In the genomic region with DNA sequence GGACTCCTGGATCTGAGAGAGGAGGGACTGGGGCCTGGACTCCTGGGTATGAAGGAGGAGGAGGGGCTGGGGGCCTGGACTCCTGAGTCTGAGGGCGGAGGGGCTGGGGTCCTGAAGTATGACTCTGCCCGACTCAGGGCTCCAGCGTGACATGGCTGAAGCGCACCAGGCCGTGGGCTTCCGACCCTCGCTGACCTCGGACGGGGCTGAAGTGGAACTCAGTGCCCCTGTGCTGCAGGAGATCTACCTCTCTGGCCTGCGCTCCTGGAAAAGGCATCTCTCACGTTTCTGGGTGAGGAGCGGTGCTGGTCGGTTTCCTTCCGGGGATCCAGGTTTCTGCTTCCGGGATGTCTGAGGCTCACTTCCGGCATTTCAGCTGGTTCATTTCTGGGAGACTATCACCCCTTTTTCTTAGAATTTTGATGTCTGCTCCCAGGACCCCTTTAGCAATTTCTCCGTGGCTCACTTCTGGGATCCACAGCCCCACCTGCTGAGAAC, we compare ENCODE assay signal across 11 cellular contexts. TPM values are rescaled to one million over a fixed set of nuclear protein-coding genes. Genes with fewer than 3 reads are reported as not detected.
DNase-seq lines count a peak whose midpoint lies in the region; ATAC-seq and TF ChIP-seq lines count a peak whose summit lies in the region.
"Had no signal": no experiment of that assay in that cellular context is flagged by ENCODE, and none has a peak within 500 bp of the region (broad histone marks: within the 10 kb centered on the region; RNA-seq: fewer than 3 reads in every experiment).

No MANE protein-coding gene starts in this region.

- 86% methylated on average over 7 of the region's 17 CpGs for WGBS in mammary epithelial cell (ENCODE audit: low coverage, missing lambda C conversion rate)
- 70 to 78% (median 76%) methylated on average over 17 of the region's 17 CpGs for WGBS in psoas muscle, 3 donors

- no peak for DNase-seq in activated naive CD4-positive, alpha-beta T cell treated with anti-CD3 and anti-CD28 coated beads, Interleukin-2, amount 10 ng/mL, durations not matched to agents 7 days and 5 days
- DNase-seq in activated naive CD4-positive, alpha-beta T cell treated with anti-CD3 and anti-CD28 coated beads, Interleukin-2, amount 50 U/mL, for 72 hours (ENCODE audit: low spot score in 2 of 2) = no peak
- DNase-seq in astrocyte of the spinal cord (ENCODE audit: low read depth, low spot score) (no peak), uterus (no peak), mammary epithelial cell (no peak), foreskin melanocyte (no peak), psoas muscle (no peak)
- DNase-seq: NCI-H1417 treated with DMSO at 0.1 percent for 48 hours; NK-92 treated with Interleukin-12 subunit alpha and Interleukin-12 subunit beta, amount 100 ng/mL, for 24 hours; stimulated activated naive CD8-positive, alpha-beta T cell treated with anti-CD3 and anti-CD28 coated beads, Interleukin-15, Interleukin-2, amounts not matched to agents 100 U/mL and 50 U/mL, for 24 hours had no signal

- CTCF ChIA-PET in activated naive CD4-positive, alpha-beta T cell treated with anti-CD3 and anti-CD28 coated beads, Interleukin-2, amount 10 ng/mL, durations not matched to agents 7 days and 5 days (lab: Charles Lee) = interaction anchor here (0.8 kb wide), 1 partner anchor 11 kb away, joined by 3 read pairs; no protein-coding TSS in a partner anchor
- CTCF ChIA-PET in mammary epithelial cell (lab: Charles Lee; ENCODE audit: low non-redundant PET) = no interaction called here

- intact Hi-C loops in uterus (cut with DNase I; ENCODE audit: low total_unique reads) (no loop called here), mammary epithelial cell (cut with micrococcal nuclease) (loop anchor here (5.0 kb wide), 1 partner anchor 75 kb away; the partner anchor contains the start of gene AP2A1), psoas muscle (cut with DNase I) (no loop called here)

- peaks cover 2% of the 10 kb centered on the region for H4K20me1 ChIP-seq in mammary epithelial cell (ENCODE audit: insufficient read depth, low read length)

- no peak overlapping the region for H3K9ac ChIP-seq in mammary epithelial cell (ENCODE audit: insufficient read depth, low read length)

- H3K4me2 ChIP-seq in mammary epithelial cell (ENCODE audit: insufficient read depth, low read depth, low read length) = no peak overlapping the region

- peak overlapping the region; percentile 53 for H3K4me3 ChIP-seq in astrocyte of the spinal cord (ENCODE audit: low read depth, low read length)
- H3K4me3 ChIP-seq in uterus = peak overlapping the region in 1 of 2 donors; percentile 44
- no peak overlapping the region for H3K4me3 ChIP-seq in mammary epithelial cell (replicated peaks in 1 of 3; ENCODE audit: insufficient read depth in 1 of 3, low read depth in 2 of 3, low read length in 3 of 3)
- H3K4me3 ChIP-seq in psoas muscle = no peak overlapping the region

- ATAC-seq in activated naive CD4-positive, alpha-beta T cell treated with anti-CD3 and anti-CD28 coated beads, Interleukin-2, amount 50 U/mL, for 72 hours = no peak
- no peak for ATAC-seq in psoas muscle
- ATAC-seq: stimulated activated naive CD8-positive, alpha-beta T cell treated with anti-CD3 and anti-CD28 coated beads, Interleukin-15, Interleukin-2, amounts not matched to agents 100 U/mL and 50 U/mL, for 24 hours had no signal

- no peak overlapping the region for H2AFZ ChIP-seq in mammary epithelial cell (ENCODE audit: low read depth, low read length)

- H3K36me3 Mint-ChIP-seq in activated naive CD4-positive, alpha-beta T cell treated with anti-CD3 and anti-CD28 coated beads, Interleukin-2, amount 10 ng/mL, durations not matched to agents 7 days and 5 days = peaks cover 16% of the 10 kb centered on the region
- no peaks in the 10 kb centered on the region for H3K36me3 Mint-ChIP-seq in activated naive CD4-positive, alpha-beta T cell treated with anti-CD3 and anti-CD28 coated beads, Interleukin-2, amount 50 U/mL, for 72 hours

- H3K27ac Mint-ChIP-seq in activated naive CD4-positive, alpha-beta T cell treated with anti-CD3 and anti-CD28 coated beads, Interleukin-2, amount 10 ng/mL, durations not matched to agents 7 days and 5 days = no peak overlapping the region
- H3K27ac Mint-ChIP-seq in activated naive CD4-positive, alpha-beta T cell treated with anti-CD3 and anti-CD28 coated beads, Interleukin-2, amount 50 U/mL, for 72 hours = no peak overlapping the region

- TF ChIP-seq CTCF in astrocyte of the spinal cord (IDR thresholded peaks at IDR 0.05; ENCODE audit: low read depth, low read length) (no peak), uterus (IDR thresholded peaks at IDR 0.05) (no peak), mammary epithelial cell (conservative IDR thresholded peaks at IDR 0.05 in 1 of 2, IDR thresholded peaks at IDR 0.05 in 1 of 2; ENCODE audit: extremely low read depth in 1 of 2, insufficient read depth in 1 of 2, low read depth in 1 of 2, low read length in 2 of 2) (no peak), psoas muscle (IDR thresholded peaks at IDR 0.05) (no peak)

- no peaks in the 10 kb centered on the region for H3K9me3 ChIP-seq in uterus
- H3K9me3 ChIP-seq in mammary epithelial cell (replicated peaks; ENCODE audit: insufficient read depth, low read length) = no peaks in the 10 kb centered on the region
- H3K9me3 ChIP-seq in psoas muscle = no peaks in the 10 kb centered on the region

- H3K36me3 ChIP-seq in uterus (no peaks in the 10 kb centered on the region), mammary epithelial cell (ENCODE audit: insufficient read depth, low read length) (peaks cover 3% of the 10 kb centered on the region), psoas muscle (ENCODE audit: insufficient read depth in 1 of 2, low read depth in 1 of 2) (peaks cover 0 to 8% of the 10 kb centered on the region in 2 donors)

- peak overlapping the region; percentile 3 for H3K4me3 Mint-ChIP-seq in activated naive CD4-positive, alpha-beta T cell treated with anti-CD3 and anti-CD28 coated beads, Interleukin-2, amount 10 ng/mL, durations not matched to agents 7 days and 5 days

- dilution Hi-C loops in mammary epithelial cell (cut with HindIII; ENCODE audit: low sequenced_read_pairs) = no loop called here

- no peak for TF ChIP-seq POLR2A in uterus (IDR thresholded peaks at IDR 0.05)

- no TSS peak for BruUV-seq in mammary epithelial cell (replicated peaks; lab: Mats Ljungman, UMichigan)

- in situ Hi-C loops in astrocyte of the spinal cord (cut with HindIII; ENCODE audit: low sequenced_read_pairs) = no loop called here
- in situ Hi-C loops in mammary epithelial cell (cut with MboI; ENCODE audit: low sequenced_read_pairs in 2 of 2) = no loop called here

- H3K79me2 ChIP-seq in mammary epithelial cell (ENCODE audit: insufficient read depth, low read length) = no peaks in the 10 kb centered on the region

- H3K27me3 ChIP-seq in layer of hippocampus (ENCODE audit: control insufficient read depth, insufficient read depth, low read length) (no peaks in the 10 kb centered on the region), uterus (no peaks in the 10 kb centered on the region), mammary epithelial cell (ENCODE audit: insufficient read depth, low read length) (peaks cover 5% of the 10 kb centered on the region), psoas muscle (ENCODE audit: insufficient read depth in 3 of 3, low read length in 2 of 3) (peaks cover 0 to 13% (median 0%) of the 10 kb centered on the region in 3 donors)

- H3K4me1 ChIP-seq in uterus = peaks cover 0 to 7% of the 10 kb centered on the region in 2 donors
- H3K4me1 ChIP-seq in mammary epithelial cell (ENCODE audit: insufficient read depth, low read length) = peaks cover 15% of the 10 kb centered on the region
- H3K4me1 ChIP-seq in psoas muscle = peaks cover 13% of the 10 kb centered on the region

- peak overlapping the region; percentile 82 for H3K27ac ChIP-seq in layer of hippocampus (ENCODE audit: low read depth, low read length)
- peak overlapping the region; percentile 7 to 20 for H3K27ac ChIP-seq in uterus
- H3K27ac ChIP-seq in mammary epithelial cell (ENCODE audit: insufficient read depth, low read depth, low read length) = no peak overlapping the region
- H3K27ac ChIP-seq in psoas muscle = no peak overlapping the region

- peaks cover 50% of the 10 kb centered on the region for H3K27me3 Mint-ChIP-seq in activated naive CD4-positive, alpha-beta T cell treated with anti-CD3 and anti-CD28 coated beads, Interleukin-2, amount 10 ng/mL, durations not matched to agents 7 days and 5 days

- H3K4me1 Mint-ChIP-seq in activated naive CD4-positive, alpha-beta T cell treated with anti-CD3 and anti-CD28 coated beads, Interleukin-2, amount 10 ng/mL, durations not matched to agents 7 days and 5 days = peaks cover 32% of the 10 kb centered on the region

- H3K9me3 Mint-ChIP-seq in activated naive CD4-positive, alpha-beta T cell treated with anti-CD3 and anti-CD28 coated beads, Interleukin-2, amount 10 ng/mL, durations not matched to agents 7 days and 5 days = no peaks in the 10 kb centered on the region
- H3K9me3 Mint-ChIP-seq in activated naive CD4-positive, alpha-beta T cell treated with anti-CD3 and anti-CD28 coated beads, Interleukin-2, amount 50 U/mL, for 72 hours = no peaks in the 10 kb centered on the region

RNA-seq across cellular contexts. Expression of gene CPT1C, which starts 1.2 kb away (rescaled TPM):
- 1 to 10 TPM; 4.1 to 4.3 TPM for total RNA-seq in activated naive CD4-positive, alpha-beta T cell treated with anti-CD3 and anti-CD28 coated beads, Interleukin-2, amount 50 U/mL, for 72 hours
- total RNA-seq in uterus = 10 to 100 TPM in 2 of 4 donors, 1 to 10 TPM in 2; 1.5 to 26.6 (median 12.2) TPM
- total RNA-seq in mammary epithelial cell = under 1 TPM; 0.78 to 0.83 TPM
- 0.12 TPM for polyA plus RNA-seq in mammary epithelial cell
- not detected for polyA minus RNA-seq in mammary epithelial cell
- 1 to 10 TPM in 1 of 4 donors, under 1 TPM in 3; 0.53 to 1.2 (median 0.70) TPM for total RNA-seq in psoas muscle
- polyA plus RNA-seq in psoas muscle = 1 to 10 TPM in 2 of 3 donors, under 1 TPM in 1; 0.34 to 1.1 (median 1.0) TPM

RNA-seq across cellular contexts. Expression of gene ADM5, which starts 2.8 kb away (rescaled TPM):
- 1 to 10 TPM; 5.6 to 6.2 TPM for total RNA-seq in activated naive CD4-positive, alpha-beta T cell treated with anti-CD3 and anti-CD28 coated beads, Interleukin-2, amount 50 U/mL, for 72 hours
- total RNA-seq in uterus (1 to 10 TPM in 3 of 4 donors, not detected in 1; 1.3 to 6.0 (median 1.5) TPM), mammary epithelial cell (1 to 10 TPM in 1 of 2 donors, under 1 TPM in 1; 0.50 to 3.0 TPM), psoas muscle (1 to 10 TPM in 2 of 4 donors, under 1 TPM in 2; 0.58 to 1.5 (median 1.0) TPM)
- polyA plus RNA-seq in mammary epithelial cell (1.2 TPM), psoas muscle (under 1 TPM; 0.38 to 0.48 (median 0.41) TPM)
- polyA minus RNA-seq in mammary epithelial cell = 0.26 TPM

RNA-seq across cellular contexts. Expression of gene PRMT1, which starts 15.1 kb away (rescaled TPM):
- 100 to 1,000 TPM; 248 to 309 TPM for total RNA-seq in activated naive CD4-positive, alpha-beta T cell treated with anti-CD3 and anti-CD28 coated beads, Interleukin-2, amount 50 U/mL, for 72 hours
- total RNA-seq in uterus (100 to 1,000 TPM in 3 of 4 donors, 10 to 100 TPM in 1; 78.5 to 274 (median 217) TPM), mammary epithelial cell (100 to 1,000 TPM; 173 to 194 TPM), psoas muscle (100 to 1,000 TPM; 180 to 259 (median 198) TPM)
- polyA plus RNA-seq in mammary epithelial cell (383 TPM), psoas muscle (100 to 1,000 TPM; 139 to 424 (median 208) TPM)
- polyA minus RNA-seq in mammary epithelial cell = 226 TPM

RNA-seq across cellular contexts. Expression of gene BCL2L12, which starts 26.4 kb away (rescaled TPM):
- total RNA-seq in activated naive CD4-positive, alpha-beta T cell treated with anti-CD3 and anti-CD28 coated beads, Interleukin-2, amount 50 U/mL, for 72 hours = 10 to 100 TPM; 69.6 to 93.4 TPM
- total RNA-seq in uterus (10 to 100 TPM in 1 of 4 donors, 1 to 10 TPM in 3; 3.1 to 23.8 (median 3.5) TPM), mammary epithelial cell (10 to 100 TPM in 1 of 2 donors, 1 to 10 TPM in 1; 4.3 to 43.1 TPM), psoas muscle (10 to 100 TPM; 13.0 to 21.5 (median 15.8) TPM)
- polyA plus RNA-seq in mammary epithelial cell (24.8 TPM), psoas muscle (10 to 100 TPM; 28.3 to 42.7 (median 35.0) TPM)
- 10.5 TPM for polyA minus RNA-seq in mammary epithelial cell

RNA-seq across cellular contexts. Expression of gene IRF3, which starts 26.5 kb away (rescaled TPM):
- total RNA-seq in activated naive CD4-positive, alpha-beta T cell treated with anti-CD3 and anti-CD28 coated beads, Interleukin-2, amount 50 U/mL, for 72 hours = 100 to 1,000 TPM; 135 to 202 TPM
- total RNA-seq in uterus (100 to 1,000 TPM in 1 of 4 donors, 10 to 100 TPM in 2, 1 to 10 TPM in 1; 8.2 to 106 (median 63.9) TPM), mammary epithelial cell (10 to 100 TPM; 39.7 to 94.2 TPM), psoas muscle (10 to 100 TPM; 10.3 to 22.1 (median 14.4) TPM)
- polyA plus RNA-seq in mammary epithelial cell (67.8 TPM), psoas muscle (10 to 100 TPM; 18.2 to 26.5 (median 21.7) TPM)
- polyA minus RNA-seq in mammary epithelial cell = 36.3 TPM

Comparison
In these comparisons a context has a peak if more than half of its experiments do, and no peak if none do; other contexts are left out.
1. H3K27ac ChIP-seq: peak in layer of hippocampus (single experiment) and uterus (2 of 2); none in mammary epithelial cell (single experiment) and psoas muscle (single experiment).